ENCODE assay signal across 3 cellular contexts in the genomic region with DNA sequence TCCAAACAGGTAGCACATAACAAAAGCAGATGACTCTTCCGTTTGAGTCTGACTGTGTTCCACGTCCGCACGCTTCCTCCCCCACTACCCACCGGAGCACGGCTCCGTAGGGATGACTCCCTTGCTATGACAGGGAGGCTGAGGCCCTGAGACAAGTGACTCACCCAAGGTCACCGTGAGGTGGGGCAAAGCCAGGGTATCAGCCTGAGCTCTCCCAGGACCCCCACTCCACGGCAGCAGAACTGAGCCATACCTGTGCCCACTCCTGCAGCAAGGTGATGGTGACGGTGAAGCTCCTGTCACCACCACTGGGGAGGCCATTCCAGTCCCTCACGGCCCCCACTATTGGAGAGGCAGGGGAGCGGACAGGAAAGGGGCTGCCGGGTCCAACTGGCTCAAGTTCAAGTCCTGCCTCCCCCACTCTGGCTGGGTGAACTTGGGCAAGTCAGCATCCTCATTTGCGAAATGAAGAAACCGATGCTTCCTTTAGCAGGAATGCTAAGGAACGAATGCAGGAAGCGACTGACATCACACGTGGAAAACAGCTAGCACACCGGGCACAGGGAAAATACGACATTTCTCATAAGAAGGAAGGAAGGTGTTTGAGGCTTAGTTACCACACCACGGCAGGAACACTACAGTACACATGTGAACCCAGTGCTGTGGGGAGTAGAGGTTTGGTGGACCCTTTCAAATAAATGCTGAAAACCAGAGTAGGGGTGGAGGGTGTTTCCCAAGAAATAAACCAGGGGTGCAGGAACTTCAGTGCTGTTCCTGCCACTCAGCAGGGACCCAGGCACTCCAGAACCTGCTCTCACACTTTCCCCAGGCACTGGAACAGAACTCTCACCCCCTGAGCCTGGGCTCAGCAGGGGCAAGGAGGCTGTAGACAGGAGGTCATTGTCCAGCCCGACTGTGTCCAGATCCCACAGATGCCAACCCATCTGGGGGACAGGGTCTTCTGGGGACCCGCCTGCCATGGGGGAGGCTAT.
A peak's percentile ranks its signal among the peaks of the same experiment; 100 is the strongest.
TF ChIP-seq lines count a peak whose summit lies in the region.

No MANE protein-coding gene starts in this region.

TF ChIP-seq in IMR-90, 13 proteins besides CTCF, POLR2A, EP300 and RAD21:
- TF ChIP-seq MAFK (IDR thresholded peaks at IDR 0.05; ENCODE audit: low read depth, low read length) (no peak), RCOR1 (IDR thresholded peaks at IDR 0.05; ENCODE audit: insufficient replicate concordance, low read length) (no peak), BHLHE40 (IDR thresholded peaks at IDR 0.05; ENCODE audit: low read depth, low read length) (no peak), CHD1 (IDR thresholded peaks at IDR 0.05; ENCODE audit: low read depth, low read length) (no peak), MAZ (IDR thresholded peaks at IDR 0.05; ENCODE audit: borderline replicate concordance, low read depth, low read length) (no peak), SMC3 (IDR thresholded peaks at IDR 0.05; ENCODE audit: low read depth, low read length) (no peak), MXI1 (IDR thresholded peaks at IDR 0.05; ENCODE audit: borderline replicate concordance, low read depth, low read length) (no peak), FOS (IDR thresholded peaks at IDR 0.05; ENCODE audit: low read depth, low read length) (no peak), NFE2L2 (IDR thresholded peaks at IDR 0.05; ENCODE audit: low read depth, low read length) (no peak), CEBPB (IDR thresholded peaks at IDR 0.05; ENCODE audit: low read depth, low read length) (no peak), RFX5 (IDR thresholded peaks at IDR 0.05; ENCODE audit: low read depth, low read length) (no peak)
- TF ChIP-seq, protein P1, sequence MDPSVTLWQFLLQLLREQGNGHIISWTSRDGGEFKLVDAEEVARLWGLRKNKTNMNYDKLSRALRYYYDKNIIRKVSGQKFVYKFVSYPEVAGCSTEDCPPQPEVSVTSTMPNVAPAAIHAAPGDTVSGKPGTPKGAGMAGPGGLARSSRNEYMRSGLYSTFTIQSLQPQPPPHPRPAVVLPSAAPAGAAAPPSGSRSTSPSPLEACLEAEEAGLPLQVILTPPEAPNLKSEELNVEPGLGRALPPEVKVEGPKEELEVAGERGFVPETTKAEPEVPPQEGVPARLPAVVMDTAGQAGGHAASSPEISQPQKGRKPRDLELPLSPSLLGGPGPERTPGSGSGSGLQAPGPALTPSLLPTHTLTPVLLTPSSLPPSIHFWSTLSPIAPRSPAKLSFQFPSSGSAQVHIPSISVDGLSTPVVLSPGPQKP (IDR thresholded peaks at IDR 0.05; ENCODE audit: borderline replicate concordance, low read depth, low read length): no peak
- TF ChIP-seq, protein P2, sequence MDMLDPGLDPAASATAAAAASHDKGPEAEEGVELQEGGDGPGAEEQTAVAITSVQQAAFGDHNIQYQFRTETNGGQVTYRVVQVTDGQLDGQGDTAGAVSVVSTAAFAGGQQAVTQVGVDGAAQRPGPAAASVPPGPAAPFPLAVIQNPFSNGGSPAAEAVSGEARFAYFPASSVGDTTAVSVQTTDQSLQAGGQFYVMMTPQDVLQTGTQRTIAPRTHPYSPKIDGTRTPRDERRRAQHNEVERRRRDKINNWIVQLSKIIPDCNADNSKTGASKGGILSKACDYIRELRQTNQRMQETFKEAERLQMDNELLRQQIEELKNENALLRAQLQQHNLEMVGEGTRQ (IDR thresholded peaks at IDR 0.05; ENCODE audit: low read depth, low read length): no peak

TF ChIP-seq in H1, 55 proteins besides CTCF, POLR2A, EP300 and RAD21:
- TF ChIP-seq FOSL1 (IDR thresholded peaks at IDR 0.05; ENCODE audit: insufficient read depth, low read depth, low read length) (no peak), YY1 (IDR thresholded peaks at IDR 0.05; ENCODE audit: low read depth, low read length) (no peak), EGR1 (IDR thresholded peaks at IDR 0.05; ENCODE audit: borderline replicate concordance, low read depth, low read length) (no peak), TCF12 (IDR thresholded peaks at IDR 0.05; ENCODE audit: low read depth, low read length) (no peak), POU5F1 (IDR thresholded peaks at IDR 0.05; ENCODE audit: low read depth, low read length) (no peak)

TF ChIP-seq in HepG2, 621 proteins besides CTCF, POLR2A, EP300 and RAD21:
- 0 out of 2 replicates have a peak, but pooled peaks have one; percentile 13 for TF ChIP-seq MEIS2 (CRISPR knock-in tag; IDR thresholded peaks at IDR 0.05)
- 0 out of 2 replicates have a peak, but pooled peaks have one; percentile 2 for TF ChIP-seq CREB1 (IDR thresholded peaks at IDR 0.05)
- no peak for TF ChIP-seq CREB1 (CRISPR knock-in tag; IDR thresholded peaks at IDR 0.05)
- TF ChIP-seq, protein P3, sequence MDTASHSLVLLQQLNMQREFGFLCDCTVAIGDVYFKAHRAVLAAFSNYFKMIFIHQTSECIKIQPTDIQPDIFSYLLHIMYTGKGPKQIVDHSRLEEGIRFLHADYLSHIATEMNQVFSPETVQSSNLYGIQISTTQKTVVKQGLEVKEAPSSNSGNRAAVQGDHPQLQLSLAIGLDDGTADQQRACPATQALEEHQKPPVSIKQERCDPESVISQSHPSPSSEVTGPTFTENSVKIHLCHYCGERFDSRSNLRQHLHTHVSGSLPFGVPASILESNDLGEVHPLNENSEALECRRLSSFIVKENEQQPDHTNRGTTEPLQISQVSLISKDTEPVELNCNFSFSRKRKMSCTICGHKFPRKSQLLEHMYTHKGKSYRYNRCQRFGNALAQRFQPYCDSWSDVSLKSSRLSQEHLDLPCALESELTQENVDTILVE (CRISPR knock-in tag; IDR thresholded peaks at IDR 0.05): no peak
- peak; percentile 62 for TF ChIP-seq FOSL2 (CRISPR knock-in tag; IDR thresholded peaks at IDR 0.05)
- TF ChIP-seq ZNF263 (CRISPR knock-in tag; IDR thresholded peaks at IDR 0.05): peak; percentile 90
- TF ChIP-seq, protein P4, sequence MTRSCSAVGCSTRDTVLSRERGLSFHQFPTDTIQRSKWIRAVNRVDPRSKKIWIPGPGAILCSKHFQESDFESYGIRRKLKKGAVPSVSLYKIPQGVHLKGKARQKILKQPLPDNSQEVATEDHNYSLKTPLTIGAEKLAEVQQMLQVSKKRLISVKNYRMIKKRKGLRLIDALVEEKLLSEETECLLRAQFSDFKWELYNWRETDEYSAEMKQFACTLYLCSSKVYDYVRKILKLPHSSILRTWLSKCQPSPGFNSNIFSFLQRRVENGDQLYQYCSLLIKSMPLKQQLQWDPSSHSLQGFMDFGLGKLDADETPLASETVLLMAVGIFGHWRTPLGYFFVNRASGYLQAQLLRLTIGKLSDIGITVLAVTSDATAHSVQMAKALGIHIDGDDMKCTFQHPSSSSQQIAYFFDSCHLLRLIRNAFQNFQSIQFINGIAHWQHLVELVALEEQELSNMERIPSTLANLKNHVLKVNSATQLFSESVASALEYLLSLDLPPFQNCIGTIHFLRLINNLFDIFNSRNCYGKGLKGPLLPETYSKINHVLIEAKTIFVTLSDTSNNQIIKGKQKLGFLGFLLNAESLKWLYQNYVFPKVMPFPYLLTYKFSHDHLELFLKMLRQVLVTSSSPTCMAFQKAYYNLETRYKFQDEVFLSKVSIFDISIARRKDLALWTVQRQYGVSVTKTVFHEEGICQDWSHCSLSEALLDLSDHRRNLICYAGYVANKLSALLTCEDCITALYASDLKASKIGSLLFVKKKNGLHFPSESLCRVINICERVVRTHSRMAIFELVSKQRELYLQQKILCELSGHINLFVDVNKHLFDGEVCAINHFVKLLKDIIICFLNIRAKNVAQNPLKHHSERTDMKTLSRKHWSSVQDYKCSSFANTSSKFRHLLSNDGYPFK (CRISPR knock-in tag; IDR thresholded peaks at IDR 0.05; ENCODE audit: borderline replicate concordance): peak; percentile 8; the same call in 1 of the 2 replicates
- peak; percentile 53; the same call in 1 of the 2 replicates for TF ChIP-seq RFX1 (IDR thresholded peaks at IDR 0.05)
- TF ChIP-seq, protein P5, sequence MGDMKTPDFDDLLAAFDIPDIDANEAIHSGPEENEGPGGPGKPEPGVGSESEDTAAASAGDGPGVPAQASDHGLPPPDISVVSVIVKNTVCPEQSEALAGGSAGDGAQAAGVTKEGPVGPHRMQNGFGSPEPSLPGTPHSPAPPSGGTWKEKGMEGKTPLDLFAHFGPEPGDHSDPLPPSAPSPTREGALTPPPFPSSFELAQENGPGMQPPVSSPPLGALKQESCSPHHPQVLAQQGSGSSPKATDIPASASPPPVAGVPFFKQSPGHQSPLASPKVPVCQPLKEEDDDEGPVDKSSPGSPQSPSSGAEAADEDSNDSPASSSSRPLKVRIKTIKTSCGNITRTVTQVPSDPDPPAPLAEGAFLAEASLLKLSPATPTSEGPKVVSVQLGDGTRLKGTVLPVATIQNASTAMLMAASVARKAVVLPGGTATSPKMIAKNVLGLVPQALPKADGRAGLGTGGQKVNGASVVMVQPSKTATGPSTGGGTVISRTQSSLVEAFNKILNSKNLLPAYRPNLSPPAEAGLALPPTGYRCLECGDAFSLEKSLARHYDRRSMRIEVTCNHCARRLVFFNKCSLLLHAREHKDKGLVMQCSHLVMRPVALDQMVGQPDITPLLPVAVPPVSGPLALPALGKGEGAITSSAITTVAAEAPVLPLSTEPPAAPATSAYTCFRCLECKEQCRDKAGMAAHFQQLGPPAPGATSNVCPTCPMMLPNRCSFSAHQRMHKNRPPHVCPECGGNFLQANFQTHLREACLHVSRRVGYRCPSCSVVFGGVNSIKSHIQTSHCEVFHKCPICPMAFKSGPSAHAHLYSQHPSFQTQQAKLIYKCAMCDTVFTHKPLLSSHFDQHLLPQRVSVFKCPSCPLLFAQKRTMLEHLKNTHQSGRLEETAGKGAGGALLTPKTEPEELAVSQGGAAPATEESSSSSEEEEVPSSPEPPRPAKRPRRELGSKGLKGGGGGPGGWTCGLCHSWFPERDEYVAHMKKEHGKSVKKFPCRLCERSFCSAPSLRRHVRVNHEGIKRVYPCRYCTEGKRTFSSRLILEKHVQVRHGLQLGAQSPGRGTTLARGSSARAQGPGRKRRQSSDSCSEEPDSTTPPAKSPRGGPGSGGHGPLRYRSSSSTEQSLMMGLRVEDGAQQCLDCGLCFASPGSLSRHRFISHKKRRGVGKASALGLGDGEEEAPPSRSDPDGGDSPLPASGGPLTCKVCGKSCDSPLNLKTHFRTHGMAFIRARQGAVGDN (CRISPR knock-in tag; IDR thresholded peaks at IDR 0.05): peak; percentile 25; the same call in 1 of the 2 replicates
- TF ChIP-seq, protein P6, sequence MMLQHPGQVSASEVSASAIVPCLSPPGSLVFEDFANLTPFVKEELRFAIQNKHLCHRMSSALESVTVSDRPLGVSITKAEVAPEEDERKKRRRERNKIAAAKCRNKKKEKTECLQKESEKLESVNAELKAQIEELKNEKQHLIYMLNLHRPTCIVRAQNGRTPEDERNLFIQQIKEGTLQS (CRISPR knock-in tag; IDR thresholded peaks at IDR 0.05): no peak
TF ChIP-seq in HepG2: peak in this region for 7.
